Comparison of ENCODE assay signal across 31 cellular contexts in the genomic region with DNA sequence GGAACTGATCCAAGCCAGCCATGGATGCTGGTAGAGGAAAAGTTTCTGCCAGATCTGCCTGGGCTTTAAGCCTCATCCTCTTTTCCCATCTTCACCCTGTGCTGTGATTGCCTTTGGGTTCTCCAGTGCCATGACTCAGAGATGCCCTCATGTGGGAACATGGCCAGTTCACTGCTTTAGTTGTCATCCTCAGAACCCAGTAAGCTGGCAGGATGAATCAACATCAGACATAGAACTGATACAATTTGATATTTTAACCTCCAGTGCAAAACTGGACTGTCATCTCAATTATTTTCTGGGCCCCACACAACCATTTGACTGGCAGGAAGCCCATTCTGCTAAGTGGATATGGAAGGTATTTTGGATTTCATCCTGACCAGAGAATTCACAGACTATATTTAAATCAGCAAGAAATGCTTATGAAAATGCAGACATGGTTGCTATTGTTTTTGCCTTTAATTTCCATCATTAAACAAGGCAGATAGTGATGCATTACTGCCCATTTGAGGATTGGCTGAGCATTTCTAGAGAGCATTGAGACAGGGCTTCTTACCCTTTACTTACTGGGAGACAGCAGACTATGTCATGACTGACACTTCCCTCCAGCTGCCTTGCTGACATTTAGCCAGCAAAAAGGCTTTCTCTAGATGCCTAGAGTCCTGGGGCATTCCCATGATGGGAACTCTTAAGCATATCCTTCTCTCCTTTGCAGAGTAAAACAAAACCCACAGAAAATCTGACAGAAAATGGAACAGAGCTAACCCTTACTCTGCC.
DNase-seq lines count a peak whose midpoint lies in the region; ATAC-seq and TF ChIP-seq lines count a peak whose summit lies in the region.
"Had no signal": no experiment of that assay in that cellular context is flagged by ENCODE, and none has a peak within 500 bp of the region (broad histone marks: within the 10 kb centered on the region; RNA-seq: fewer than 3 reads in every experiment).

No MANE protein-coding gene starts in this region.

- TF ChIP-seq CTCF in MCF 10A (IDR thresholded peaks at IDR 0.05; ENCODE audit: unreplicated experiment) (no peak), breast epithelium (IDR thresholded peaks at IDR 0.05) (no peak), SK-N-SH (IDR thresholded peaks at IDR 0.05) (0 out of 2 replicates have a peak, but pooled peaks have one; percentile 12), esophagus muscularis mucosa (IDR thresholded peaks at IDR 0.05) (no peak)

- H3K4me3 ChIP-seq in breast epithelium (no peak overlapping the region), SK-N-SH (ENCODE audit: low read depth in 2 of 2, low read length in 1 of 2) (no peak overlapping the region), esophagus muscularis mucosa (no peak overlapping the region)
- H3K4me3 ChIP-seq: dorsolateral prefrontal cortex, gastrocnemius medialis, K562, neural progenitor cell, spleen, testis had no signal

- H3K9me3 ChIP-seq in breast epithelium (no peaks in the 10 kb centered on the region), SK-N-SH (no peaks in the 10 kb centered on the region), esophagus muscularis mucosa (no peaks in the 10 kb centered on the region)
- H3K9me3 ChIP-seq: gastrocnemius medialis, spleen, testis had no signal

- H3K9me2 ChIP-seq in SK-N-SH, result no peaks in the 10 kb centered on the region

- H3K27me3 ChIP-seq in breast epithelium (no peaks in the 10 kb centered on the region), SK-N-SH (ENCODE audit: insufficient read depth) (no peaks in the 10 kb centered on the region), esophagus muscularis mucosa (no peaks in the 10 kb centered on the region)
- H3K27me3 ChIP-seq: gastrocnemius medialis, neural progenitor cell, spleen, testis had no signal

- H3K4me3 Mint-ChIP-seq in MCF 10A (ENCODE audit: unreplicated experiment), result no peak overlapping the region
- H3K4me3 Mint-ChIP-seq: activated CD4-positive, alpha-beta memory T cell treated with anti-CD3 and anti-CD28 coated beads for 36 hours; activated naive CD8-positive, alpha-beta T cell treated with anti-CD3 and anti-CD28 coated beads, Interleukin-2, amount 50 U/mL, for 24 hours; activated T-cell treated with anti-CD3 and anti-CD28 coated beads, Interleukin-2, amount 50 U/mL, for 72 hours; CD4-positive, CD25-positive, alpha-beta regulatory T cell; immature natural killer cell; neural progenitor cell; T-helper 1 cell treated with Interleukin-12 subunit alpha and Interleukin-12 subunit beta and Interleukin-4 antibody, amounts not matched to agents 30 μg/mL and 1 μg/mL, for 36 hours had no signal

- no peaks in the 10 kb centered on the region for H3K27me3 Mint-ChIP-seq in MCF 10A (ENCODE audit: insufficient read depth, unreplicated experiment)
- H3K27me3 Mint-ChIP-seq: activated naive CD8-positive, alpha-beta T cell treated with anti-CD3 and anti-CD28 coated beads, Interleukin-2, amount 50 U/mL, for 24 hours; CD4-positive, CD25-positive, alpha-beta regulatory T cell had no signal

- DNase-seq in MCF 10A (ENCODE audit: unreplicated experiment) (peak; percentile 43), breast epithelium (ENCODE audit: low spot score in 2 of 2) (no peak), SK-N-SH (no peak), esophagus muscularis mucosa (ENCODE audit: extremely low spot score) (peak; percentile 37), renal cortical epithelial cell (ENCODE audit: low read depth) (peak; percentile 34), NOMO-1 (lab: John Stamatoyannopoulos, UW; ENCODE audit: unreplicated experiment in 2 of 2) (no peak), NCI-H1105 treated with DMSO at 0.1 percent for 48 hours (lab: John Stamatoyannopoulos, UW) (no peak)
- DNase-seq: activated CD4-positive, alpha-beta memory T cell treated with anti-CD3 and anti-CD28 coated beads for 36 hours; activated CD4-positive, alpha-beta T cell treated with anti-CD3 and anti-CD28 coated beads for 1 hour; activated naive CD4-positive, alpha-beta T cell; activated naive CD8-positive, alpha-beta T cell treated with anti-CD3 and anti-CD28 coated beads, Interleukin-2, amount 50 U/mL, for 24 hours; activated T-cell treated with anti-CD3 and anti-CD28 coated beads, Interleukin-2, amount 50 U/mL, for 72 hours; AML-193; CD4-positive, CD25-positive, alpha-beta regulatory T cell; dorsolateral prefrontal cortex; gastrocnemius medialis; immature natural killer cell; MM.1S; NCI-H2081; OCI-M1; spleen; stimulated activated CD4-positive, alpha-beta T cell treated with anti-CD3 and anti-CD28 coated beads, Interleukin-2, amount 100 ng/mL, for 24 hours; stimulated activated naive CD8-positive, alpha-beta T cell treated with anti-CD3 and anti-CD28 coated beads, Interleukin-15, Interleukin-2, amounts not matched to agents 100 U/mL and 50 U/mL, for 24 hours; testis had no signal

- H3K36me3 ChIP-seq in breast epithelium (no peaks in the 10 kb centered on the region), SK-N-SH (replicated peaks in 1 of 2; ENCODE audit: control insufficient read depth in 1 of 2, insufficient read depth in 2 of 2, low read length in 1 of 2) (no peaks in the 10 kb centered on the region), esophagus muscularis mucosa (no peaks in the 10 kb centered on the region)
- H3K36me3 ChIP-seq: gastrocnemius medialis, neural progenitor cell, spleen had no signal

- BruUV-seq in MCF 10A (replicated peaks; lab: Mats Ljungman, UMichigan), result no TSS peak

- no peaks in the 10 kb centered on the region for H4K20me1 ChIP-seq in SK-N-SH (ENCODE audit: insufficient read depth)

- H3K36me3 Mint-ChIP-seq in MCF 10A (ENCODE audit: insufficient read depth, unreplicated experiment), result no peaks in the 10 kb centered on the region
- H3K36me3 Mint-ChIP-seq: activated CD4-positive, alpha-beta memory T cell treated with anti-CD3 and anti-CD28 coated beads for 36 hours; CD4-positive, CD25-positive, alpha-beta regulatory T cell; immature natural killer cell had no signal

- H3K9me3 Mint-ChIP-seq in MCF 10A (ENCODE audit: unreplicated experiment), result no peaks in the 10 kb centered on the region
- H3K9me3 Mint-ChIP-seq: activated CD4-positive, alpha-beta memory T cell treated with anti-CD3 and anti-CD28 coated beads for 36 hours; activated naive CD8-positive, alpha-beta T cell treated with anti-CD3 and anti-CD28 coated beads, Interleukin-2, amount 50 U/mL, for 24 hours; activated T-cell treated with anti-CD3 and anti-CD28 coated beads, Interleukin-2, amount 50 U/mL, for 72 hours; neural progenitor cell; T-helper 1 cell treated with Interleukin-12 subunit alpha and Interleukin-12 subunit beta and Interleukin-4 antibody, amounts not matched to agents 30 μg/mL and 1 μg/mL, for 36 hours had no signal

- POLR2A ChIA-PET in MCF 10A (lab: Yijun Ruan, JAX) (no interaction called here), SK-N-SH (lab: Yijun Ruan, JAX) (no interaction called here)

- no peak overlapping the region for H3K9ac ChIP-seq in SK-N-SH
- H3K9ac ChIP-seq: neural progenitor cell, parathyroid adenoma had no signal

- peak; percentile 21 to 81; a peak in 3 of 4 replicates for TF ChIP-seq EP300 in SK-N-SH (IDR thresholded peaks at IDR 0.05; ENCODE audit: borderline replicate concordance in 1 of 2, low read depth in 1 of 2, low read length in 1 of 2)
- no peak for TF ChIP-seq EP300 in esophagus muscularis mucosa (IDR thresholded peaks at IDR 0.05)

- H2AFZ ChIP-seq in SK-N-SH (ENCODE audit: low read depth), result no peak overlapping the region
- H2AFZ ChIP-seq: neural progenitor cell, parathyroid adenoma had no signal

- no peak overlapping the region for H3K27ac Mint-ChIP-seq in MCF 10A (ENCODE audit: low read depth, unreplicated experiment)
- H3K27ac Mint-ChIP-seq: activated CD4-positive, alpha-beta memory T cell treated with anti-CD3 and anti-CD28 coated beads for 36 hours; activated naive CD8-positive, alpha-beta T cell treated with anti-CD3 and anti-CD28 coated beads, Interleukin-2, amount 50 U/mL, for 24 hours; activated T-cell treated with anti-CD3 and anti-CD28 coated beads, Interleukin-2, amount 50 U/mL, for 72 hours; CD4-positive, CD25-positive, alpha-beta regulatory T cell; immature natural killer cell; neural progenitor cell; T-helper 1 cell treated with Interleukin-12 subunit alpha and Interleukin-12 subunit beta and Interleukin-4 antibody, amounts not matched to agents 30 μg/mL and 1 μg/mL, for 36 hours had no signal

- no peaks in the 10 kb centered on the region for H3K79me2 ChIP-seq in SK-N-SH (ENCODE audit: insufficient read depth)
- H3K79me2 ChIP-seq: parathyroid adenoma had no signal

- H3K4me1 Mint-ChIP-seq in MCF 10A (ENCODE audit: insufficient read depth, unreplicated experiment), result no peaks in the 10 kb centered on the region
- H3K4me1 Mint-ChIP-seq: activated naive CD8-positive, alpha-beta T cell treated with anti-CD3 and anti-CD28 coated beads, Interleukin-2, amount 50 U/mL, for 24 hours; CD4-positive, CD25-positive, alpha-beta regulatory T cell; immature natural killer cell had no signal

- intact Hi-C loops in MCF 10A (cut with micrococcal nuclease), result no loop called here
- intact Hi-C loops in breast epithelium (cut with DNase I; ENCODE audit: low total_unique reads), result no loop called here
- intact Hi-C loops in esophagus muscularis mucosa (cut with DNase I), result no loop called here

- peak overlapping the region; percentile 27 for H3K4me2 ChIP-seq in SK-N-SH
- H3K4me2 ChIP-seq: neural progenitor cell had no signal

- H3K27ac ChIP-seq in breast epithelium (no peak overlapping the region), SK-N-SH (ENCODE audit: low read depth in 2 of 2, low read length in 1 of 2) (peak overlapping the region; percentile 22 to 79; a peak in 3 of 4 replicates), esophagus muscularis mucosa (replicated peaks in 1 of 4) (no peak overlapping the region)
- H3K27ac ChIP-seq: dorsolateral prefrontal cortex, gastrocnemius medialis, neural progenitor cell, parathyroid adenoma, RWPE1, spleen, testis had no signal

- no peaks in the 10 kb centered on the region for H3F3A ChIP-seq in SK-N-SH (replicated peaks; ENCODE audit: insufficient read depth)

- no peak for TF ChIP-seq POLR2A in breast epithelium (IDR thresholded peaks at IDR 0.05)
- TF ChIP-seq POLR2A in esophagus muscularis mucosa (IDR thresholded peaks at IDR 0.05; ENCODE audit: low read depth), result no peak

- no peak for TF ChIP-seq RAD21 in SK-N-SH (IDR thresholded peaks at IDR 0.05; ENCODE audit: low read length)

- CTCF ChIA-PET in MCF 10A (lab: Yijun Ruan, JAX) (interaction anchor here (0.6 kb wide), 1 partner anchor 431 kb away, joined by 3 read pairs; no protein-coding TSS in a partner anchor), SK-N-SH (lab: Yijun Ruan, JAX) (no interaction called here)

- no peak for ATAC-seq in HG02763 (IDR thresholded peaks at IDR 0.05; ENCODE audit: unreplicated experiment)
- ATAC-seq: activated naive CD8-positive, alpha-beta T cell treated with anti-CD3 and anti-CD28 coated beads, Interleukin-2, amount 50 U/mL, for 24 hours; activated T-cell treated with anti-CD3 and anti-CD28 coated beads, Interleukin-2, amount 50 U/mL, for 72 hours; gastrocnemius medialis; K562; left lobe of liver; stimulated activated naive CD8-positive, alpha-beta T cell treated with anti-CD3 and anti-CD28 coated beads, Interleukin-15, Interleukin-2, amounts not matched to agents 100 U/mL and 50 U/mL, for 24 hours had no signal

- no peaks in the 10 kb centered on the region for H3K4me1 ChIP-seq in breast epithelium
- H3K4me1 ChIP-seq in SK-N-SH (ENCODE audit: control insufficient read depth in 1 of 2, insufficient read depth in 2 of 2, low read depth in 1 of 2, low read length in 1 of 2), result peaks cover 13 to 24% of the 10 kb centered on the region in 2 experiments
- peaks cover 6 to 16% (median 10%) of the 10 kb centered on the region in 4 donors for H3K4me1 ChIP-seq in esophagus muscularis mucosa
- H3K4me1 ChIP-seq: gastrocnemius medialis, neural progenitor cell, parathyroid adenoma, spleen, testis had no signal

Comparison
In these comparisons a context has a peak if more than half of its experiments do, and no peak if none do; other contexts are left out.
1. DNase-seq: peak in MCF 10A (single experiment), esophagus muscularis mucosa (single experiment) and renal cortical epithelial cell (single experiment); none in breast epithelium (0 of 2), SK-N-SH (single experiment), NOMO-1 (0 of 2) and NCI-H1105 treated with DMSO at 0.1 percent for 48 hours (single experiment).
2. H3K27ac ChIP-seq: peak in SK-N-SH (2 of 2); none in breast epithelium (0 of 2) and esophagus muscularis mucosa (0 of 4).